Comparison of ENCODE assay signal across 19 cellular contexts in the genomic region with DNA sequence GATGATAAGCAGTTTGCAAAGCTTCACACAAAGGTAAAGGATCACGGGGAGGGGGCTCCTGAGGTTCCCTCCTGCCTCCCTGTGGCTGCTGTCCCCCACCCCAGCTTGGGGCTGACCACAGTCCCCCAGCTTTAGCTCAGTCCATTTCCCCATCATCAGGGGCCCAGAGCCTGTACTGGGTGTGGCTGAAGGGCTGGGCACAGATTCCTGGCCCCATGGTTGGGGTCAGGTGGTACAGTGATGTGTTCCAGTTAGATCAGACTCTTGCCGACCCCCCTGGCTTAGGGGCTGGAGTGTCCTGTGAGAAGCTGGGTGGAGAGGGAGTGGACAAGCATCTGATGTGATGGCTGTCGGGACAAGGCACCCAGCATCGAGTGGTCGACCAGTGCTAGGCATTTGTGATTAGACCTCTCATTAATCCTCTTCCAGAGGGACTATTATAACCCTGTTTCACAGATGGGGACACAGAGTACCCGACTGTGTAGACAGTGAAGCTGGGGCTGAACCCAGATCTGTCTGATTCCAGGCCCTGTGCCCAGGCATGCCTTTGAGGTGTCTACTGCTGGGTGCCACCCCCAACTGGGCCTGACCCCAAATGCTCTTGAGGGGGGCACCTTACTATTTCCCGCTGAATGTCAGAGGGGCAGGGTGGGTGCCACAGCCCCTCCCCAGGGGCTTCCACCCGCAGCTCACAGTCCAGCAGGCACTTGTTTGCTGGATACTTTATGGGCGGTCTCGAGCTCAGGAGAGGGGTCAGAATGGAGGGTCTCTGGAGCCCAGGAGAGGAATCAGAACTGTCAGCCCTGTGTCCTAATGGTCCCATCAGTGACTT. TPM values are rescaled to one million over a fixed set of nuclear protein-coding genes. Genes with fewer than 3 reads are reported as not detected.
DNase-seq lines count a peak whose midpoint lies in the region; ATAC-seq, FAIRE-seq and TF ChIP-seq lines count a peak whose summit lies in the region.
"Had no signal": no experiment of that assay in that cellular context is flagged by ENCODE, and none has a peak within 500 bp of the region (broad histone marks: within the 10 kb centered on the region; RNA-seq: fewer than 3 reads in every experiment).

No MANE protein-coding gene starts in this region.

- ATAC-seq in heart right ventricle (no peak), left ventricle myocardium superior (no peak)
- ATAC-seq: gastroesophageal sphincter had no signal

- H3K27ac ChIP-seq in heart right ventricle = peak overlapping the region in 9 of 10 donors; percentile 14 to 83 (median 47)
- H3K27ac ChIP-seq: gastroesophageal sphincter, prostate gland, thyroid gland had no signal

- H3K4me1 Mint-ChIP-seq in brain = peaks cover 19% of the 10 kb centered on the region
- peaks cover 14% of the 10 kb centered on the region for H3K4me1 Mint-ChIP-seq in neural crest cell

- H3K36me3 Mint-ChIP-seq in brain = peaks cover 16% of the 10 kb centered on the region
- H3K36me3 Mint-ChIP-seq in neural crest cell (ENCODE audit: low read depth) = peaks cover 2% of the 10 kb centered on the region

- no peak for DNase-seq in heart right ventricle
- no peak for DNase-seq in left ventricle myocardium superior
- DNase-seq in neural crest cell (ENCODE audit: low read depth, low spot score) = no peak
- peak; percentile 2 for DNase-seq in urothelium cell line (ENCODE audit: low spot score)
- DNase-seq in Ammon's horn (ENCODE audit: low spot score) = no peak
- DNase-seq in NCI-H748 treated with DMSO at 0.1 percent for 48 hours (lab: John Stamatoyannopoulos, UW) = no peak
- no peak for DNase-seq in DMS53 (lab: John Stamatoyannopoulos, UW)
- DNase-seq: activated CD4-positive, alpha-beta T cell treated with anti-CD3 and anti-CD28 coated beads, Interleukin-2, amount 50 U/mL, for 1 hour; HCEC 1CT; naive B cell; NCI-H187 treated with DMSO at 0.1 percent for 48 hours; NCI-H345; stimulated activated CD4-positive, alpha-beta T cell treated with anti-CD3 and anti-CD28 coated beads, Interleukin-12 subunit alpha, Interleukin-12 subunit beta, amount 100 ng/mL, for 4 hours; thyroid gland had no signal

- H3K27me3 ChIP-seq in heart right ventricle = peaks cover 6 to 38% (median 28%) of the 10 kb centered on the region in 7 donors
- H3K27me3 ChIP-seq: thyroid gland had no signal

- H3K27ac Mint-ChIP-seq in brain = no peak overlapping the region
- H3K27ac Mint-ChIP-seq in neural crest cell (ENCODE audit: unreplicated experiment) = no peak overlapping the region
- H3K27ac Mint-ChIP-seq: activated T-helper 1 cell treated with anti-CD3 and anti-CD28 coated beads, Interleukin-12 subunit alpha, Interleukin-12 subunit beta, Interleukin-2, Interleukin-4 antibody, amounts not matched to agents 30 ng/mL and 10 ng/mL and 1 ng/mL, durations not matched to agents 14 hours and 24 hours and 36 hours; naive B cell had no signal

- H3K9me3 ChIP-seq in heart right ventricle = no peaks in the 10 kb centered on the region
- H3K9me3 ChIP-seq: gastroesophageal sphincter, prostate gland, thyroid gland had no signal

- H3K27me3 Mint-ChIP-seq in brain (peaks cover 7% of the 10 kb centered on the region), neural crest cell (ENCODE audit: low read depth) (peaks cover 20% of the 10 kb centered on the region)

- H3K4me3 Mint-ChIP-seq in brain = peak overlapping the region in 3 of 5 experiments; percentile 81 to 82 (median 82)
- peak overlapping the region; percentile 49 for H3K4me3 Mint-ChIP-seq in neural crest cell
- H3K4me3 Mint-ChIP-seq: activated T-helper 1 cell treated with anti-CD3 and anti-CD28 coated beads, Interleukin-12 subunit alpha, Interleukin-12 subunit beta, Interleukin-2, Interleukin-4 antibody, amounts not matched to agents 30 ng/mL and 10 ng/mL and 1 ng/mL, durations not matched to agents 14 hours and 24 hours and 36 hours had no signal

- H3K9me3 Mint-ChIP-seq in brain = peaks cover 0 to 5% (median 0%) of the 10 kb centered on the region in 5 experiments
- H3K9me3 Mint-ChIP-seq in neural crest cell = no peaks in the 10 kb centered on the region

- WGBS in heart right ventricle, 2 donors = 60 to 65% methylated on average over 10 of the region's 10 CpGs

- no peak for FAIRE-seq in urothelium cell line (lab: Jason Lieb, UNC)
- FAIRE-seq: bronchial epithelial cell had no signal

- TF ChIP-seq CTCF in heart right ventricle (IDR thresholded peaks at IDR 0.05) (no peak), brain (conservative IDR thresholded peaks at IDR 0.05) (no peak), neural crest cell (conservative IDR thresholded peaks at IDR 0.05) (no peak)

- peaks cover 0 to 49% (median 22%) of the 10 kb centered on the region in 9 donors for H3K4me1 ChIP-seq in heart right ventricle

- peaks cover 0 to 43% (median 0%) of the 10 kb centered on the region in 9 donors for H3K36me3 ChIP-seq in heart right ventricle
- H3K36me3 ChIP-seq: gastroesophageal sphincter, prostate gland, thyroid gland had no signal

- intact Hi-C loops in heart right ventricle (cut with DNase I) = loop anchor here in 2 of 10 donors (5.0 kb wide), 1 partner anchor 50 kb away; a partner anchor contains a TSS
- intact Hi-C loops in left ventricle myocardium superior (cut with micrococcal nuclease) = no loop called here

- peak overlapping the region in 9 of 10 donors; percentile 45 to 67 (median 59) for H3K4me3 ChIP-seq in heart right ventricle
- H3K4me3 ChIP-seq: prostate gland had no signal

RNA-seq across cellular contexts. Expression of a gene that starts 4.3 kb away (rescaled TPM):
- 10 to 100 TPM; 19.9 to 36.9 (median 24.7) TPM for total RNA-seq in heart right ventricle
- 10 to 100 TPM; 14.3 to 59.8 TPM for polyA plus RNA-seq in heart right ventricle
- total RNA-seq in left ventricle myocardium superior = 22.9 TPM
- polyA plus RNA-seq in brain (ENCODE audit: insufficient read depth, low read depth, low replicate concordance) = 19.5 TPM
- 15.2 and 15.4 TPM in 2 replicates for total RNA-seq in neural crest cell

RNA-seq across cellular contexts. Expression of a gene that starts 48.9 kb away (rescaled TPM):
- total RNA-seq in heart right ventricle = 10 to 100 TPM; 19.6 to 33.3 (median 26.0) TPM
- 10 to 100 TPM; 17.5 to 62.3 TPM for polyA plus RNA-seq in heart right ventricle
- total RNA-seq in left ventricle myocardium superior = 22.2 TPM
- 31.6 TPM for polyA plus RNA-seq in brain (ENCODE audit: insufficient read depth, low read depth, low replicate concordance)
- 14.6 and 16.1 TPM in 2 replicates for total RNA-seq in neural crest cell
